In genomic region chr3:171125010-171125409, GRCh38 we compare ENCODE assay signal across 16 cellular contexts.
"Had no signal": no experiment of that assay in that cellular context is flagged by ENCODE, and none has a peak within 500 bp of the region (broad histone marks: within the 10 kb centered on the region; RNA-seq: fewer than 3 reads in every experiment).

No MANE protein-coding gene starts in this region.

- H3K27ac ChIP-seq: esophagus squamous epithelium, sigmoid colon, stomach, testis had no signal

- H3K27me3 ChIP-seq: esophagus squamous epithelium, sigmoid colon, stomach, testis had no signal

- H3K9me3 ChIP-seq: esophagus squamous epithelium, sigmoid colon, stomach, testis had no signal

- ATAC-seq: activated CD4-positive, alpha-beta T cell treated with anti-CD3 and anti-CD28 coated beads for 36 hours; activated CD8-positive, alpha-beta memory T cell treated with anti-CD3 and anti-CD28 coated beads, Interleukin-2, amount 10 ng/mL, durations not matched to agents 7 days and 5 days had no signal

- H3K4me3 ChIP-seq: esophagus squamous epithelium, lung, sigmoid colon, stomach, testis had no signal

- H3K4me1 ChIP-seq: esophagus squamous epithelium, sigmoid colon, stomach, testis had no signal

- DNase-seq: activated CD4-positive, alpha-beta memory T cell treated with anti-CD3 and anti-CD28 coated beads for 36 hours; activated CD4-positive, alpha-beta T cell treated with anti-CD3 and anti-CD28 coated beads for 36 hours; activated CD8-positive, alpha-beta memory T cell treated with anti-CD3 and anti-CD28 coated beads, Interleukin-2, amount 10 ng/mL, durations not matched to agents 7 days and 5 days; activated naive CD4-positive, alpha-beta T cell treated with anti-CD3 and anti-CD28 coated beads, Interleukin-2, amount 10 ng/mL, durations not matched to agents 7 days and 5 days; activated T-cell treated with anti-CD3 and anti-CD28 coated beads, Interleukin-2, amount 50 U/mL, for 24 hours; amniotic stem cell; cerebellar nuclear complex; esophagus squamous epithelium; foreskin melanocyte; immature natural killer cell; sigmoid colon; stimulated activated CD4-positive, alpha-beta T cell treated with anti-CD3 and anti-CD28 coated beads, Interleukin-12 subunit alpha, Interleukin-12 subunit beta, amount 100 ng/mL, for 4 hours; stimulated activated CD4-positive, alpha-beta T cell treated with anti-CD3 and anti-CD28 coated beads, Interleukin-2, amount 100 ng/mL, for 24 hours; stomach; testis had no signal
